ENCODE assay signal across 2 cellular contexts in genomic region chr15:78796510-78796909, GRCh38.
TF ChIP-seq lines count a peak whose summit lies in the region.

No MANE protein-coding gene starts in this region.

TF ChIP-seq in A549, 52 proteins besides CTCF, POLR2A, EP300 and RAD21 (continued from another document):
- TF ChIP-seq ZNF302 (CRISPR knock-in tag; IDR thresholded peaks at IDR 0.05): no peak
- no peak for TF ChIP-seq KDM5A (IDR thresholded peaks at IDR 0.05)
- TF ChIP-seq ATOH8 (CRISPR knock-in tag; IDR thresholded peaks at IDR 0.05; ENCODE audit: low read depth): no peak
- TF ChIP-seq MAX (IDR thresholded peaks at IDR 0.05): no peak
TF ChIP-seq in A549: peak in this region for 0.

TF ChIP-seq in HEK293, 187 proteins besides CTCF, POLR2A, EP300 and RAD21:
- TF ChIP-seq REST (tag by site-specific recombination; IDR thresholded peaks at IDR 0.05): peak; percentile 54; the same call in 1 of the 2 replicates
- no peak for TF ChIP-seq ZNF398 (tag by site-specific recombination; IDR thresholded peaks at IDR 0.05)
- no peak for TF ChIP-seq ZNF280C (tag by site-specific recombination; IDR thresholded peaks at IDR 0.05)
- no peak for TF ChIP-seq GFI1B (tag by site-specific recombination; IDR thresholded peaks at IDR 0.05)
- no peak for TF ChIP-seq ZNF214 (tag by site-specific recombination; IDR thresholded peaks at IDR 0.05; ENCODE audit: borderline replicate concordance)
- no peak for TF ChIP-seq MYNN (tag by site-specific recombination; IDR thresholded peaks at IDR 0.05; ENCODE audit: borderline replicate concordance)
